ENCODE assay signal across 20 cellular contexts in the genomic region with DNA sequence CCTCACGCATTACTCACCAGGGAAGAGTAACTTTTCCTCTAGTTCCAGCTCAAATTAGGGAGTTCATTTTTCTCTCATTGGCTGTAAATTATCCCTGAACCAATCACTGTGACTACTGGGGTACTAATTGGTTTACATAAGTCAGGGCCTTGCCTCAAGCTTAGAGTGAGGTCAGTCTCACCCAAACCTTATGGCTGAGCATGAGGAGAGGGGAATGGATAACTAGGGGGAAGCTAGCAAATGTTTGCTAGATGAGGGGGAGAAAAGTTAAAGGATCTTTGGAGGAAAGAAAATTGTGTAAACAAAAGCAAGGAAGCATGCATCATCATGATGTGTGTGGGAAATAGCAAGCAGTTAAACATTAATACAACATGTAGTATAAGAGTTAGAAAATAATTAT.
"Had no signal": no experiment of that assay in that cellular context is flagged by ENCODE, and none has a peak within 500 bp of the region (broad histone marks: within the 10 kb centered on the region; RNA-seq: fewer than 3 reads in every experiment).

No MANE protein-coding gene starts in this region.

- H3K9me3 Mint-ChIP-seq: dendritic cell treated with granulocyte-macrophage colony-stimulating factor and Interleukin-4, amounts not matched to agents 40 ng/mL and 50 ng/mL, for 4 days had no signal

- H3K27ac Mint-ChIP-seq: activated CD4-positive, alpha-beta T cell treated with anti-CD3 and anti-CD28 coated beads, Interleukin-2, amount 10 ng/mL, durations not matched to agents 7 days and 5 days; activated CD8-positive, alpha-beta T cell treated with anti-CD3 and anti-CD28 coated beads for 36 hours; activated naive CD8-positive, alpha-beta T cell; activated T-helper 17 cell treated with anti-CD3 and anti-CD28 coated beads, Interleukin-2, amount 50 U/mL, for 72 hours; dendritic cell treated with granulocyte-macrophage colony-stimulating factor and Interleukin-4, amounts not matched to agents 40 ng/mL and 50 ng/mL, for 4 days; progenitor cell of endocrine pancreas had no signal

- H3K9me3 ChIP-seq: adrenal gland, lower lobe of right lung, tibial artery had no signal

- H3K27me3 Mint-ChIP-seq: activated CD4-positive, alpha-beta T cell treated with anti-CD3 and anti-CD28 coated beads, Interleukin-2, amount 10 ng/mL, durations not matched to agents 7 days and 5 days; activated CD8-positive, alpha-beta T cell treated with anti-CD3 and anti-CD28 coated beads for 36 hours; activated naive CD8-positive, alpha-beta T cell; activated T-helper 17 cell treated with anti-CD3 and anti-CD28 coated beads, Interleukin-2, amount 50 U/mL, for 72 hours; dendritic cell treated with granulocyte-macrophage colony-stimulating factor and Interleukin-4, amounts not matched to agents 40 ng/mL and 50 ng/mL, for 4 days; naive B cell; progenitor cell of endocrine pancreas had no signal

- H3K4me3 Mint-ChIP-seq: activated CD4-positive, alpha-beta T cell treated with anti-CD3 and anti-CD28 coated beads, Interleukin-2, amount 10 ng/mL, durations not matched to agents 7 days and 5 days; activated CD8-positive, alpha-beta T cell treated with anti-CD3 and anti-CD28 coated beads for 36 hours; activated naive CD8-positive, alpha-beta T cell; activated T-helper 17 cell treated with anti-CD3 and anti-CD28 coated beads, Interleukin-2, amount 50 U/mL, for 72 hours; dendritic cell treated with granulocyte-macrophage colony-stimulating factor and Interleukin-4, amounts not matched to agents 40 ng/mL and 50 ng/mL, for 4 days; naive B cell had no signal

- DNase-seq: activated CD4-positive, alpha-beta T cell treated with anti-CD3 and anti-CD28 coated beads, Interleukin-2, amount 10 ng/mL, durations not matched to agents 7 days and 5 days; activated CD8-positive, alpha-beta T cell treated with anti-CD3 and anti-CD28 coated beads for 36 hours; activated naive CD4-positive, alpha-beta T cell; adrenal gland; brain microvascular endothelial cell; caudate nucleus; effector CD4-positive, alpha-beta T cell; erythroblast; heart left ventricle; lower lobe of right lung; naive B cell; stimulated activated CD4-positive, alpha-beta T cell treated with anti-CD3 and anti-CD28 coated beads, Interleukin-4, amount 100 ng/mL, for 4 hours; stimulated activated naive CD8-positive, alpha-beta T cell treated with anti-CD3 and anti-CD28 coated beads, Interleukin-15, Interleukin-2, amounts not matched to agents 100 U/mL and 50 U/mL, for 24 hours; tibial artery had no signal

- H3K27ac ChIP-seq: adrenal gland, ascending aorta, heart left ventricle, lower lobe of right lung, tibial artery had no signal

- H3K4me3 ChIP-seq: adrenal gland, ascending aorta, heart left ventricle, lower lobe of right lung, tibial artery had no signal

- H3K4me1 Mint-ChIP-seq: activated CD4-positive, alpha-beta T cell treated with anti-CD3 and anti-CD28 coated beads, Interleukin-2, amount 10 ng/mL, durations not matched to agents 7 days and 5 days; activated T-helper 17 cell treated with anti-CD3 and anti-CD28 coated beads, Interleukin-2, amount 50 U/mL, for 72 hours; naive B cell had no signal

- ATAC-seq: activated CD8-positive, alpha-beta T cell treated with anti-CD3 and anti-CD28 coated beads for 36 hours; activated T-helper 17 cell treated with anti-CD3 and anti-CD28 coated beads, Interleukin-2, amount 50 U/mL, for 72 hours; heart left ventricle; left lobe of liver; lower lobe of right lung; stimulated activated naive CD8-positive, alpha-beta T cell treated with anti-CD3 and anti-CD28 coated beads, Interleukin-15, Interleukin-2, amounts not matched to agents 100 U/mL and 50 U/mL, for 24 hours had no signal

- H3K27me3 ChIP-seq: adrenal gland, ascending aorta, brain microvascular endothelial cell, heart left ventricle, tibial artery had no signal

- H3K36me3 ChIP-seq: adrenal gland, ascending aorta, brain microvascular endothelial cell, heart left ventricle, lower lobe of right lung, tibial artery had no signal
